In genomic region chr1:225474986-225475820, GRCh38 we compare ENCODE assay signal across 8 cellular contexts. TPM values are rescaled to one million over a fixed set of nuclear protein-coding genes. Genes with fewer than 3 reads are reported as not detected.
DNase-seq lines count a peak whose midpoint lies in the region; ATAC-seq and TF ChIP-seq lines count a peak whose summit lies in the region.

No MANE protein-coding gene starts in this region.

- no peak overlapping the region for H3K4me3 Mint-ChIP-seq in H9

- no peaks in the 10 kb centered on the region for H3K79me1 ChIP-seq in H9 (ENCODE audit: insufficient read depth, low read depth, low read length, poor library complexity, severe bottlenecking)

- TF ChIP-seq CTCF in H9 (conservative IDR thresholded peaks at IDR 0.05) (peak; percentile 100), psoas muscle (IDR thresholded peaks at IDR 0.05) (peak; percentile 100)

- no peaks in the 10 kb centered on the region; a peak in 1 of 5 replicates for H3K9me3 Mint-ChIP-seq in H9

- H3K27ac ChIP-seq in H9 (ENCODE audit: insufficient read length, low read depth, low read length): no peak overlapping the region
- no peak overlapping the region for H3K27ac ChIP-seq in psoas muscle

- no peak overlapping the region for H4K5ac ChIP-seq in H9 (ENCODE audit: insufficient read length, low read depth, low read length)

- ATAC-seq in psoas muscle (peak; percentile 91 to 95 (median 93)), HG03571 (IDR thresholded peaks at IDR 0.05; ENCODE audit: unreplicated experiment) (no peak)

- peaks cover 22% of the 10 kb centered on the region for H3K27me3 Mint-ChIP-seq in H9 (ENCODE audit: low read depth)

- H2BK20ac ChIP-seq in H9 (ENCODE audit: low read depth, low read length, poor library complexity, severe bottlenecking): no peak overlapping the region

- no peaks in the 10 kb centered on the region for H3K36me3 Mint-ChIP-seq in H9 (ENCODE audit: insufficient read depth in 1 of 3, low read depth in 3 of 3)

- H3K27ac Mint-ChIP-seq in H9: no peak overlapping the region

- intact Hi-C loops in cardiac septum (cut with DNase I) (loop anchor here (1.0 to 5.0 kb wide), 5 partner anchors 182 to 502 kb away; no protein-coding TSS in a partner anchor), psoas muscle (cut with DNase I) (loop anchor here (1.0 to 5.0 kb wide), 6 partner anchors 298 to 502 kb away; no protein-coding TSS in a partner anchor)

- no peak overlapping the region for H2BK12ac ChIP-seq in H9 (ENCODE audit: insufficient read length, low read depth, low read length)

- no peak overlapping the region for H3K56ac ChIP-seq in H9 (ENCODE audit: insufficient read length, low read depth, low read length)

- DNase-seq in GM03348 (ENCODE audit: low spot score) (peak; percentile 94), H9 (peak; percentile 86), MG63 (peak; percentile 67), SKM-1 treated with dmso at 0.1 percent for 144 hours (lab: John Stamatoyannopoulos, UW; ENCODE audit: unreplicated experiment) (peak; percentile 73), adipocyte (ENCODE audit: low read depth) (peak; percentile 84), cardiac septum (ENCODE audit: low spot score) (peak; percentile 93), psoas muscle (peak; percentile 64 to 85)

- H2BK120ac ChIP-seq in H9 (ENCODE audit: low read depth, low read length, poor library complexity, severe bottlenecking): no peak overlapping the region

- H4K8ac ChIP-seq in H9 (replicated peaks; ENCODE audit: insufficient read length, low read depth, low read length): no peak overlapping the region

- H3K27me3 ChIP-seq in H9 (ENCODE audit: insufficient read depth, low read length) (no peaks in the 10 kb centered on the region), MG63 (no peaks in the 10 kb centered on the region), adipocyte (replicated peaks; ENCODE audit: control insufficient read depth, insufficient read depth, low read length) (peaks cover under 1% of the 10 kb centered on the region), psoas muscle (ENCODE audit: insufficient read depth in 3 of 3, low read length in 2 of 3) (no peaks in the 10 kb centered on the region)

- peaks cover 9 to 14% of the 10 kb centered on the region in 2 experiments for H3K4me1 Mint-ChIP-seq in H9

- no peak overlapping the region for H3K18ac ChIP-seq in H9 (ENCODE audit: insufficient read length, low read depth, low read length)

- no peaks in the 10 kb centered on the region for H3K23me2 ChIP-seq in H9 (ENCODE audit: insufficient read length, low read depth, low read length, poor library complexity, severe bottlenecking)

- H4K91ac ChIP-seq in H9 (ENCODE audit: insufficient read length, low read depth, low read length): no peak overlapping the region

- H2BK15ac ChIP-seq in H9 (ENCODE audit: low read depth, low read length): no peak overlapping the region

- H3K4me1 ChIP-seq in H9 (ENCODE audit: insufficient read depth, low read length) (no peaks in the 10 kb centered on the region), adipocyte (ENCODE audit: control insufficient read depth, insufficient read depth, low read length) (peaks cover 3% of the 10 kb centered on the region), psoas muscle (peaks cover 14% of the 10 kb centered on the region)

- H3K4me2 ChIP-seq in H9 (ENCODE audit: insufficient read depth, insufficient read length, low read length): no peak overlapping the region

- no peak overlapping the region for H3K4me3 ChIP-seq in MG63
- H3K4me3 ChIP-seq in adipocyte (ENCODE audit: low read length): no peak overlapping the region
- H3K4me3 ChIP-seq in psoas muscle: peak overlapping the region; percentile 37

- H3K36me3 ChIP-seq in MG63 (no peaks in the 10 kb centered on the region), adipocyte (ENCODE audit: control insufficient read depth, insufficient read depth, low read length, severe bottlenecking) (no peaks in the 10 kb centered on the region), psoas muscle (ENCODE audit: insufficient read depth in 1 of 2, low read depth in 1 of 2) (no peaks in the 10 kb centered on the region)

- H2BK5ac ChIP-seq in H9 (ENCODE audit: insufficient read length, low read length): no peak overlapping the region

- no peak overlapping the region; the same call in 1 of the 2 replicates for H3K14ac ChIP-seq in H9 (ENCODE audit: insufficient read depth, low read length)

- no peak overlapping the region for H2AK5ac ChIP-seq in H9 (ENCODE audit: insufficient read length, low read length)

- no CpG with 5 or more reads among the region's 50 CpGs for WGBS in H9 (ENCODE audit: extremely low coverage, insufficient read length, low lambda C conversion rate)
- WGBS in psoas muscle, 3 donors: 24 to 26% (median 25%) methylated on average over 47 to 50 of the region's 50 CpGs

- H3K23ac ChIP-seq in H9 (ENCODE audit: insufficient read length, low read depth, low read length): no peak overlapping the region

- no peak overlapping the region for H3T11ph ChIP-seq in H9 (ENCODE audit: low read length)

- H3K4ac ChIP-seq in H9 (ENCODE audit: low read depth, low read length): no peak overlapping the region

- H2AFZ ChIP-seq in H9 (ENCODE audit: low read length): no peak overlapping the region

- H3K9me3 ChIP-seq in H9 (ENCODE audit: control insufficient read depth, low read depth, low read length) (no peaks in the 10 kb centered on the region), MG63 (no peaks in the 10 kb centered on the region), adipocyte (ENCODE audit: control insufficient read depth, low read length) (no peaks in the 10 kb centered on the region), psoas muscle (no peaks in the 10 kb centered on the region)

- no peaks in the 10 kb centered on the region for H4K20me1 ChIP-seq in H9 (ENCODE audit: control insufficient read depth, insufficient read depth, insufficient read length)

- no peak overlapping the region for H3K9ac ChIP-seq in H9 (ENCODE audit: extremely low read depth, insufficient read length, low read length)
- peak overlapping the region; percentile 66 for H3K9ac ChIP-seq in adipocyte (ENCODE audit: low read length)

- no peaks in the 10 kb centered on the region for H3K79me2 ChIP-seq in H9 (ENCODE audit: insufficient read depth, low read length)

RNA-seq across cellular contexts. Expression of gene LBR, which starts 47.4 kb away (rescaled TPM):
- total RNA-seq in H9 (2021) (60.9 and 61.9 TPM in 2 replicates), cardiac septum (13.7 TPM), psoas muscle (10 to 100 TPM; 11.6 to 22.8 (median 15.8) TPM)
- total RNA-seq in MG63 (2014; rRNA removed; shearing (Covaris generic); ENCODE audit: low replicate concordance): 21.9 and 42.3 TPM in 2 replicates
- 10 to 100 TPM in 2 of 3 donors, 1 to 10 TPM in 1; 6.8 to 15.6 (median 10.6) TPM for polyA plus RNA-seq in psoas muscle
